In genomic region chr2:27960237-27960912, GRCh38 we compare ENCODE assay signal across 8 cellular contexts.
A peak's percentile ranks its signal among the peaks of the same experiment; 100 is the strongest.
DNase-seq lines count a peak whose midpoint lies in the region; ATAC-seq and TF ChIP-seq lines count a peak whose summit lies in the region.

No MANE protein-coding gene starts in this region.

- peaks cover 30% of the 10 kb centered on the region; the same call in 1 of the 2 replicates for H3K79me2 ChIP-seq in KMS-11 (ENCODE audit: insufficient read depth, low read depth)

- peaks cover 19% of the 10 kb centered on the region for H3K9me3 ChIP-seq in BLaER1
- no peaks in the 10 kb centered on the region for H3K9me3 ChIP-seq in neuron (ENCODE audit: low read length)

- peak overlapping the region; percentile 46; the same call in 1 of the 2 replicates for H3K9ac ChIP-seq in BLaER1
- H3K9ac ChIP-seq in KMS-11 = peak overlapping the region; percentile 50

- H4K20me1 ChIP-seq in BLaER1 (no peaks in the 10 kb centered on the region), KMS-11 (ENCODE audit: insufficient read depth) (no peaks in the 10 kb centered on the region)

- H3K27me3 ChIP-seq in BLaER1 (no peaks in the 10 kb centered on the region), KMS-11 (ENCODE audit: insufficient read depth, low read depth) (no peaks in the 10 kb centered on the region), neuron (ENCODE audit: insufficient read depth, low read length) (no peaks in the 10 kb centered on the region)

- H3K27ac ChIP-seq in BLaER1 (peak overlapping the region; percentile 40), KMS-11 (peak overlapping the region; percentile 89), caudate nucleus (ENCODE audit: low read depth, low read length) (peak overlapping the region; percentile 8)

- peaks cover 10% of the 10 kb centered on the region; the same call in 1 of the 2 replicates for H3K36me3 ChIP-seq in BLaER1
- no peaks in the 10 kb centered on the region for H3K36me3 ChIP-seq in KMS-11 (ENCODE audit: insufficient read depth)
- H3K36me3 ChIP-seq in neuron (ENCODE audit: insufficient read depth, low read length) = no peaks in the 10 kb centered on the region

- H2AFZ ChIP-seq in KMS-11 (ENCODE audit: low read depth) (peak overlapping the region; percentile 23), neuron (ENCODE audit: low read depth, low read length) (peak overlapping the region; percentile 55)

- H3K4me1 ChIP-seq in BLaER1 = peaks cover 51% of the 10 kb centered on the region
- peaks cover 76% of the 10 kb centered on the region for H3K4me1 ChIP-seq in KMS-11 (ENCODE audit: low read depth, poor library complexity, severe bottlenecking)
- H3K4me1 ChIP-seq in neuron (ENCODE audit: insufficient read depth, low read length) = peaks cover 26% of the 10 kb centered on the region

- no peak for ATAC-seq in GM18867 (IDR thresholded peaks at IDR 0.05; ENCODE audit: unreplicated experiment)
- no peak for ATAC-seq in HG03521 (IDR thresholded peaks at IDR 0.05; ENCODE audit: unreplicated experiment)
- no peak for ATAC-seq in HG02571 (IDR thresholded peaks at IDR 0.05; ENCODE audit: unreplicated experiment)

- TF ChIP-seq CTCF in KMS-11 (conservative IDR thresholded peaks at IDR 0.05; ENCODE audit: low read depth, low read length) = no peak

- DNase-seq in caudate nucleus (lab: John Stamatoyannopoulos, UW) (no peak), occipital lobe (lab: John Stamatoyannopoulos, UW) (no peak)

- H3K4me2 ChIP-seq in BLaER1 (peak overlapping the region; percentile 65), KMS-11 (peak overlapping the region; percentile 72)

- no peak overlapping the region; the same call in 1 of the 2 replicates for H3K4me3 ChIP-seq in BLaER1
- H3K4me3 ChIP-seq in KMS-11 (IDR thresholded peaks at IDR 0.05; ENCODE audit: insufficient read depth, low read depth, low read length) = peak overlapping the region; percentile 80
- H3K4me3 ChIP-seq in neuron (ENCODE audit: low read length) = peak overlapping the region; percentile 26

Comparison
In these comparisons a context has a peak if more than half of its experiments do, and no peak if none do; other contexts are left out.
1. H3K27ac ChIP-seq: peak in every context shown above with its lines; median percentile 89 in KMS-11; 40 in BLaER1; 8 in caudate nucleus.